Comparison of ENCODE assay signal across 14 cellular contexts in genomic region chr7:129741011-129741410, GRCh38.
"Had no signal": no experiment of that assay in that cellular context is flagged by ENCODE, and none has a peak within 500 bp of the region (broad histone marks: within the 10 kb centered on the region; RNA-seq: fewer than 3 reads in every experiment).

No MANE protein-coding gene starts in this region.

- H3K27me3 ChIP-seq: gastroesophageal sphincter, left lung, right lobe of liver, spleen had no signal

- ATAC-seq: gastroesophageal sphincter; left lung; natural killer cell; right lobe of liver; stimulated activated naive CD8-positive, alpha-beta T cell treated with anti-CD3 and anti-CD28 coated beads, Interleukin-15, amount 100 ng/mL, for 72 hours had no signal

- H3K4me3 Mint-ChIP-seq: activated B cell treated with CpG ODN at 0.5 μM for 24 hours; memory B cell; natural killer cell; stimulated activated naive CD8-positive, alpha-beta T cell treated with anti-CD3 and anti-CD28 coated beads, Interleukin-15, amount 100 ng/mL, for 72 hours; T-helper 1 cell treated with Interleukin-12 subunit alpha and Interleukin-12 subunit beta and Interleukin-4 antibody, amounts not matched to agents 30 μg/mL and 1 μg/mL, for 36 hours had no signal

- H3K4me3 ChIP-seq: gastroesophageal sphincter, left lung, right lobe of liver, spleen had no signal

- H3K27ac Mint-ChIP-seq: activated B cell treated with CpG ODN at 0.5 μM for 24 hours; memory B cell; natural killer cell; stimulated activated naive CD8-positive, alpha-beta T cell treated with anti-CD3 and anti-CD28 coated beads, Interleukin-15, amount 100 ng/mL, for 72 hours; T-helper 1 cell treated with Interleukin-12 subunit alpha and Interleukin-12 subunit beta and Interleukin-4 antibody, amounts not matched to agents 30 μg/mL and 1 μg/mL, for 36 hours had no signal

- H3K27me3 Mint-ChIP-seq: activated B cell treated with CpG ODN at 0.5 μM for 24 hours; memory B cell; stimulated activated naive CD8-positive, alpha-beta T cell treated with anti-CD3 and anti-CD28 coated beads, Interleukin-15, amount 100 ng/mL, for 72 hours had no signal

- H3K27ac ChIP-seq: gastroesophageal sphincter, left lung, right lobe of liver, spleen had no signal

- DNase-seq: activated B cell treated with CpG ODN at 0.5 μM for 24 hours; activated CD4-positive, alpha-beta T cell treated with anti-CD3 and anti-CD28 coated beads, Interleukin-2, amount 50 U/mL, for 1 hour; activated CD8-positive, alpha-beta memory T cell treated with anti-CD3 and anti-CD28 coated beads for 24 hours; activated naive CD4-positive, alpha-beta T cell; left lung; natural killer cell; posterior cingulate gyrus; right lobe of liver; spleen; stimulated activated CD4-positive, alpha-beta T cell treated with anti-CD3 and anti-CD28 coated beads, Interleukin-1b, Interleukin-23, amount 100 ng/mL, for 48 hours; stimulated activated naive CD8-positive, alpha-beta T cell treated with anti-CD3 and anti-CD28 coated beads, Interleukin-15, amount 100 ng/mL, for 72 hours had no signal

- H3K9me3 ChIP-seq: gastroesophageal sphincter, left lung, right lobe of liver, spleen had no signal

- H3K4me1 Mint-ChIP-seq: activated B cell treated with CpG ODN at 0.5 μM for 24 hours, memory B cell, natural killer cell had no signal

- H3K36me3 Mint-ChIP-seq: natural killer cell had no signal

- H3K9me3 Mint-ChIP-seq: activated B cell treated with CpG ODN at 0.5 μM for 24 hours; memory B cell; natural killer cell; stimulated activated naive CD8-positive, alpha-beta T cell treated with anti-CD3 and anti-CD28 coated beads, Interleukin-15, amount 100 ng/mL, for 72 hours; T-helper 1 cell treated with Interleukin-12 subunit alpha and Interleukin-12 subunit beta and Interleukin-4 antibody, amounts not matched to agents 30 μg/mL and 1 μg/mL, for 36 hours had no signal

- H3K4me1 ChIP-seq: left lung, right lobe of liver had no signal
